In genomic region chr6:7241709-7242645, GRCh38 we compare ENCODE assay signal across 8 cellular contexts.
A peak's percentile ranks its signal among the peaks of the same experiment; 100 is the strongest.
DNase-seq lines count a peak whose midpoint lies in the region; ATAC-seq and TF ChIP-seq lines count a peak whose summit lies in the region.

No MANE protein-coding gene starts in this region.

- CTCF ChIA-PET in activated CD8-positive, alpha-beta T cell treated with anti-CD3 and anti-CD28 coated beads, Interleukin-2, amount 10 ng/mL, durations not matched to agents 7 days and 5 days (lab: Charles Lee) = interaction anchor here (1.0 to 2.2 kb wide), 5 partner anchors 483 to 684 kb away, joined by 3 to 14 read pairs (median 3); no protein-coding TSS in a partner anchor
- CTCF ChIA-PET in activated CD8-positive, alpha-beta T cell treated with anti-CD3 and anti-CD28 coated beads for 36 hours (lab: Charles Lee) = interaction anchor here (0.8 to 3.6 kb wide), 13 partner anchors 8 to 565 kb away, joined by 3 to 27 read pairs (median 5); no protein-coding TSS in a partner anchor

- H3K9me3 ChIP-seq in left lung (no peaks in the 10 kb centered on the region), stomach smooth muscle (ENCODE audit: control insufficient read depth in 2 of 2, low read length in 2 of 2) (no peaks in the 10 kb centered on the region)

- POLR2A ChIA-PET in activated CD8-positive, alpha-beta T cell treated with anti-CD3 and anti-CD28 coated beads, Interleukin-2, amount 10 ng/mL, durations not matched to agents 7 days and 5 days (lab: Charles Lee) = no interaction called here
- POLR2A ChIA-PET in activated CD8-positive, alpha-beta T cell treated with anti-CD3 and anti-CD28 coated beads for 36 hours (lab: Charles Lee) = no interaction called here

- H3K27me3 ChIP-seq in left lung (no peaks in the 10 kb centered on the region), stomach smooth muscle (ENCODE audit: control insufficient read depth in 1 of 2, insufficient read depth in 2 of 2, low read length in 2 of 2) (no peaks in the 10 kb centered on the region)

- no peaks in the 10 kb centered on the region for H3K27me3 Mint-ChIP-seq in activated CD8-positive, alpha-beta T cell treated with anti-CD3 and anti-CD28 coated beads, Interleukin-2, amount 10 ng/mL, durations not matched to agents 7 days and 5 days (ENCODE audit: low read depth)
- H3K27me3 Mint-ChIP-seq in activated CD8-positive, alpha-beta T cell treated with anti-CD3 and anti-CD28 coated beads for 36 hours = no peaks in the 10 kb centered on the region

- H3K4me1 Mint-ChIP-seq in activated CD8-positive, alpha-beta T cell treated with anti-CD3 and anti-CD28 coated beads, Interleukin-2, amount 10 ng/mL, durations not matched to agents 7 days and 5 days (ENCODE audit: low read depth) = peaks cover 17% of the 10 kb centered on the region
- peaks cover 25% of the 10 kb centered on the region for H3K4me1 Mint-ChIP-seq in activated CD8-positive, alpha-beta T cell treated with anti-CD3 and anti-CD28 coated beads for 36 hours (ENCODE audit: low read depth)

- H3K27ac ChIP-seq in VCaP (peak overlapping the region; percentile 78), left lung (peak overlapping the region; percentile 41 to 67), stomach smooth muscle (ENCODE audit: low read length) (peak overlapping the region; percentile 41)

- no peak for ATAC-seq in activated CD8-positive, alpha-beta T cell treated with anti-CD3 and anti-CD28 coated beads, Interleukin-2, amount 10 ng/mL, durations not matched to agents 7 days and 5 days
- ATAC-seq in activated CD8-positive, alpha-beta T cell treated with anti-CD3 and anti-CD28 coated beads for 36 hours = no peak
- peak; percentile 52 for ATAC-seq in left lung

- no peaks in the 10 kb centered on the region for H3K9me3 Mint-ChIP-seq in activated CD8-positive, alpha-beta T cell treated with anti-CD3 and anti-CD28 coated beads, Interleukin-2, amount 10 ng/mL, durations not matched to agents 7 days and 5 days (ENCODE audit: insufficient read depth)
- no peaks in the 10 kb centered on the region for H3K9me3 Mint-ChIP-seq in activated CD8-positive, alpha-beta T cell treated with anti-CD3 and anti-CD28 coated beads for 36 hours

- peaks cover 12% of the 10 kb centered on the region for H3K36me3 Mint-ChIP-seq in activated CD8-positive, alpha-beta T cell treated with anti-CD3 and anti-CD28 coated beads, Interleukin-2, amount 10 ng/mL, durations not matched to agents 7 days and 5 days (ENCODE audit: low read depth)
- peaks cover 12% of the 10 kb centered on the region for H3K36me3 Mint-ChIP-seq in activated CD8-positive, alpha-beta T cell treated with anti-CD3 and anti-CD28 coated beads for 36 hours (ENCODE audit: low read depth)

- H3K27ac Mint-ChIP-seq in activated CD8-positive, alpha-beta T cell treated with anti-CD3 and anti-CD28 coated beads, Interleukin-2, amount 10 ng/mL, durations not matched to agents 7 days and 5 days = peak overlapping the region; percentile 28
- H3K27ac Mint-ChIP-seq in activated CD8-positive, alpha-beta T cell treated with anti-CD3 and anti-CD28 coated beads for 36 hours = no peak overlapping the region

- no peak overlapping the region for H3K4me3 Mint-ChIP-seq in activated CD8-positive, alpha-beta T cell treated with anti-CD3 and anti-CD28 coated beads, Interleukin-2, amount 10 ng/mL, durations not matched to agents 7 days and 5 days
- H3K4me3 Mint-ChIP-seq in activated CD8-positive, alpha-beta T cell treated with anti-CD3 and anti-CD28 coated beads for 36 hours = no peak overlapping the region

- TF ChIP-seq CTCF in activated CD8-positive, alpha-beta T cell treated with anti-CD3 and anti-CD28 coated beads for 36 hours (IDR thresholded peaks at IDR 0.05) = no peak
- TF ChIP-seq CTCF in VCaP (conservative IDR thresholded peaks at IDR 0.05) = no peak
- TF ChIP-seq CTCF in left lung (IDR thresholded peaks at IDR 0.05) = no peak

- intact Hi-C loops in activated CD8-positive, alpha-beta T cell treated with anti-CD3 and anti-CD28 coated beads for 36 hours (cut with micrococcal nuclease) = loop anchor here (5.0 to 10.0 kb wide), 2 partner anchors 327 to 565 kb away; no protein-coding TSS in a partner anchor
- intact Hi-C loops in left lung (cut with DNase I) = loop anchor here in 1 of 2 donors (10.0 kb wide), 1 partner anchor 567 kb away; no protein-coding TSS in a partner anchor

- H3K36me3 ChIP-seq in left lung (peaks cover 0 to 47% of the 10 kb centered on the region in 2 donors), stomach smooth muscle (ENCODE audit: control insufficient read depth in 2 of 2, insufficient read depth in 2 of 2, low read length in 2 of 2) (peaks cover 23 to 29% of the 10 kb centered on the region in 2 donors)

- no peak overlapping the region for H3K9ac ChIP-seq in stomach smooth muscle (ENCODE audit: low read length in 2 of 2)

- DNase-seq in activated CD8-positive, alpha-beta T cell treated with anti-CD3 and anti-CD28 coated beads, Interleukin-2, amount 10 ng/mL, durations not matched to agents 7 days and 5 days = no peak
- DNase-seq in activated CD8-positive, alpha-beta T cell treated with anti-CD3 and anti-CD28 coated beads for 36 hours = no peak
- DNase-seq in left lung (no peak), NCI-H1930 (lab: John Stamatoyannopoulos, UW) (no peak), NCI-H2171 (lab: John Stamatoyannopoulos, UW) (no peak)
- DNase-seq in activated CD8-positive, alpha-beta memory T cell treated with anti-CD3 and anti-CD28 coated beads for 24 hours = no peak

- H3K4me1 ChIP-seq in left lung (peaks cover 19 to 40% of the 10 kb centered on the region in 2 donors), stomach smooth muscle (ENCODE audit: control insufficient read depth, insufficient read depth, low read length) (peaks cover 16% of the 10 kb centered on the region)

- H3K4me3 ChIP-seq in left lung (no peak overlapping the region), stomach smooth muscle (ENCODE audit: low read length in 2 of 2) (peak overlapping the region in 1 of 2 donors; percentile 3)
